ENCODE assay signal across 21 cellular contexts in genomic region chr7:106537119-106537518, GRCh38.
"Had no signal": no experiment of that assay in that cellular context is flagged by ENCODE, and none has a peak within 500 bp of the region (broad histone marks: within the 10 kb centered on the region; RNA-seq: fewer than 3 reads in every experiment).

No MANE protein-coding gene starts in this region.

- H3K27me3 Mint-ChIP-seq: naive thymus-derived CD8-positive, alpha-beta T cell; stimulated activated memory B cell treated with anti-CD40 and anti-IgM and Interleukin-4, amounts not matched to agents 10 μg/mL and 1 μg/mL and 100 μg/mL, for 72 hours had no signal

- H3K4me3 Mint-ChIP-seq: dendritic cell treated with granulocyte-macrophage colony-stimulating factor and Interleukin-4, amounts not matched to agents 40 ng/mL and 50 ng/mL, for 4 days; naive thymus-derived CD8-positive, alpha-beta T cell; nephron progenitor cell; stimulated activated memory B cell treated with anti-CD40 and anti-IgM and Interleukin-4, amounts not matched to agents 10 μg/mL and 1 μg/mL and 100 μg/mL, for 72 hours; type B pancreatic cell had no signal

- H3K4me1 Mint-ChIP-seq: nephron progenitor cell had no signal

- ATAC-seq: esophagus mucosa; gastrocnemius medialis; left ventricle myocardium superior; naive thymus-derived CD8-positive, alpha-beta T cell; right cardiac atrium; stimulated activated memory B cell treated with anti-CD40 and anti-IgM and Interleukin-4, amounts not matched to agents 10 μg/mL and 1 μg/mL and 100 μg/mL, for 72 hours; stimulated activated naive CD8-positive, alpha-beta T cell treated with anti-CD3 and anti-CD28 coated beads, Interleukin-15, Interleukin-2, amounts not matched to agents 100 U/mL and 50 U/mL, for 24 hours had no signal

- DNase-seq: colonic mucosa; effector memory CD4-positive, alpha-beta T cell; foreskin fibroblast; gastrocnemius medialis; head of caudate nucleus; left ventricle myocardium superior; lower lobe of right lung; naive thymus-derived CD8-positive, alpha-beta T cell; nephron progenitor cell; nucleus accumbens; right cardiac atrium; spleen; stimulated activated CD4-positive, alpha-beta T cell treated with anti-CD3 and anti-CD28 coated beads, Interleukin-4, amount 100 ng/mL, for 4 hours; stimulated activated naive CD8-positive, alpha-beta T cell treated with anti-CD3 and anti-CD28 coated beads, Interleukin-15, Interleukin-2, amounts not matched to agents 100 U/mL and 50 U/mL, for 24 hours; substantia nigra; testis; tibial artery had no signal

- H3K9me3 Mint-ChIP-seq: dendritic cell treated with granulocyte-macrophage colony-stimulating factor and Interleukin-4, amounts not matched to agents 40 ng/mL and 50 ng/mL, for 4 days had no signal

- H3K27ac Mint-ChIP-seq: dendritic cell treated with granulocyte-macrophage colony-stimulating factor and Interleukin-4, amounts not matched to agents 40 ng/mL and 50 ng/mL, for 4 days; nephron progenitor cell; stimulated activated memory B cell treated with anti-CD40 and anti-IgM and Interleukin-4, amounts not matched to agents 10 μg/mL and 1 μg/mL and 100 μg/mL, for 72 hours; type B pancreatic cell had no signal

- H3K36me3 Mint-ChIP-seq: naive thymus-derived CD8-positive, alpha-beta T cell; stimulated activated memory B cell treated with anti-CD40 and anti-IgM and Interleukin-4, amounts not matched to agents 10 μg/mL and 1 μg/mL and 100 μg/mL, for 72 hours; type B pancreatic cell had no signal
